8 cellular contexts compared by ENCODE assay signal in the genomic region with DNA sequence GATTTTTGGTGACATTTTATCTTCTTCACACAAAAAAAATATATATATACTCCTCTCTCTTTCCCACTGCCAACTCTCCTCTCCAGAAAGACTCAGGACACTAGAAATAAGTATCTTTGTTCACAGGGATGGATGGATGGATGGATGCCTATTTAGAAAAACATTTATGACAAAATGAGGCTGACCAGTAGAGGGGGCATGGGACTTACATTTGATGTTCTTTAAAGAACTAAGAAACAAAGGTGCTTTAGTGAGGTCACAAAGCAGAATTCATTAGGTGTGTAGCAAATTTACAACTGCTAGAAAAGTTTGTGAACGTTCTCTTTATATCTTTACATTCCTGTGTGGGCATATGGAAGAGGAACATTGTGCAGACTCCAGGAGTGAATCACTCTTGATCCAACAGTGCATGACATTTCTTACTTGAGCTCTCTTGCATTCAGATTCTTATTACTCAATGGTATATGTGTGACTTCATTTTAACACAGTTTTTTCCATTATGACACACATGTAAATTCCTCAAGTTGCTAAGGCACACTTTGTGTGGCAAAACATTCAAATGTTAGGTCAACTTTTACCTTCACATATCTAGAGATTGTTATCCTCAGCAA. TPM values are rescaled to one million over a fixed set of nuclear protein-coding genes. Genes with fewer than 3 reads are reported as not detected.
DNase-seq lines count a peak whose midpoint lies in the region; ATAC-seq, FAIRE-seq and TF ChIP-seq lines count a peak whose summit lies in the region.

No MANE protein-coding gene starts in this region.

- H3K4me1 ChIP-seq in psoas muscle: no peaks in the 10 kb centered on the region

- ATAC-seq in psoas muscle: peak in 2 of 4 donors; percentile 68 to 71
- ATAC-seq in GM18858 (IDR thresholded peaks at IDR 0.05; ENCODE audit: unreplicated experiment): no peak
- ATAC-seq in HG03039 (IDR thresholded peaks at IDR 0.05; ENCODE audit: unreplicated experiment): no peak

- peak overlapping the region in 1 of 7 donors; percentile 31 for H3K27ac Mint-ChIP-seq in CD14-positive monocyte
- no peak overlapping the region for H3K27ac Mint-ChIP-seq in activated CD4-positive, alpha-beta T cell treated with anti-CD3 and anti-CD28 coated beads, Interleukin-2, amount 10 ng/mL, durations not matched to agents 7 days and 5 days

- no peak overlapping the region for H3K4me3 Mint-ChIP-seq in CD14-positive monocyte
- no peak overlapping the region for H3K4me3 Mint-ChIP-seq in activated CD4-positive, alpha-beta T cell treated with anti-CD3 and anti-CD28 coated beads, Interleukin-2, amount 10 ng/mL, durations not matched to agents 7 days and 5 days

- 15 to 26% (median 16%) methylated on average over 1 of the region's 1 CpG for WGBS in psoas muscle, 3 donors

- no peaks in the 10 kb centered on the region for H3K9me3 ChIP-seq in psoas muscle

- no peaks in the 10 kb centered on the region for H3K36me3 Mint-ChIP-seq in CD14-positive monocyte
- no peaks in the 10 kb centered on the region for H3K36me3 Mint-ChIP-seq in activated CD4-positive, alpha-beta T cell treated with anti-CD3 and anti-CD28 coated beads, Interleukin-2, amount 10 ng/mL, durations not matched to agents 7 days and 5 days (ENCODE audit: low read depth)

- CTCF ChIA-PET in activated CD4-positive, alpha-beta T cell treated with anti-CD3 and anti-CD28 coated beads, Interleukin-2, amount 10 ng/mL, durations not matched to agents 7 days and 5 days (lab: Charles Lee): interaction anchor here (0.8 kb wide), 1 partner anchor 24 kb away, joined by 3 read pairs; no protein-coding TSS in a partner anchor

- H3K27me3 Mint-ChIP-seq in CD14-positive monocyte (ENCODE audit: low read depth in 3 of 3): peaks cover 0 to 2% (median 0%) of the 10 kb centered on the region in 3 donors
- H3K27me3 Mint-ChIP-seq in activated CD4-positive, alpha-beta T cell treated with anti-CD3 and anti-CD28 coated beads, Interleukin-2, amount 10 ng/mL, durations not matched to agents 7 days and 5 days: peaks cover 7% of the 10 kb centered on the region

- intact Hi-C loops in CD14-positive monocyte (cut with micrococcal nuclease): loop anchor here in 1 of 2 donors (5.0 kb wide), 1 partner anchor 191 kb away; no protein-coding TSS in a partner anchor
- intact Hi-C loops in psoas muscle (cut with DNase I): loop anchor here (5.0 kb wide), 2 partner anchors 191 to 256 kb away; no protein-coding TSS in a partner anchor

- TF ChIP-seq CTCF in CD14-positive monocyte (IDR thresholded peaks at IDR 0.05): peak; percentile 68
- TF ChIP-seq CTCF in fibroblast of pulmonary artery (IDR thresholded peaks at IDR 0.05; ENCODE audit: low read length, missing control alignments): peak; percentile 66
- peak; percentile 55 for TF ChIP-seq CTCF in psoas muscle (IDR thresholded peaks at IDR 0.05)

- peaks cover 0 to 1% (median 0%) of the 10 kb centered on the region in 7 donors for H3K9me3 Mint-ChIP-seq in CD14-positive monocyte
- H3K9me3 Mint-ChIP-seq in activated CD4-positive, alpha-beta T cell treated with anti-CD3 and anti-CD28 coated beads, Interleukin-2, amount 10 ng/mL, durations not matched to agents 7 days and 5 days: no peaks in the 10 kb centered on the region

- POLR2A ChIA-PET in activated CD4-positive, alpha-beta T cell treated with anti-CD3 and anti-CD28 coated beads, Interleukin-2, amount 10 ng/mL, durations not matched to agents 7 days and 5 days (lab: Charles Lee): no interaction called here

- DNase-seq in CD14-positive monocyte (ENCODE audit: low spot score) (no peak), GM18507 (ENCODE audit: extremely low spot score, insufficient read length, low read depth) (no peak), NCI-H2171 treated with DMSO at 0.1 percent for 48 hours (lab: John Stamatoyannopoulos, UW) (peak; percentile 53), fibroblast of pulmonary artery (ENCODE audit: low read depth) (peak; percentile 72), psoas muscle (no peak)
- DNase-seq in activated CD4-positive, alpha-beta T cell treated with anti-CD3 and anti-CD28 coated beads, Interleukin-2, amount 10 ng/mL, durations not matched to agents 7 days and 5 days: peak; percentile 67

- H3K4me3 ChIP-seq in fibroblast of pulmonary artery (replicated peaks; ENCODE audit: low read depth, low read length) (no peak overlapping the region), psoas muscle (no peak overlapping the region)

- H3K27ac ChIP-seq in psoas muscle: no peak overlapping the region

- peaks cover 9% of the 10 kb centered on the region for H3K4me1 Mint-ChIP-seq in CD14-positive monocyte
- no peaks in the 10 kb centered on the region for H3K4me1 Mint-ChIP-seq in activated CD4-positive, alpha-beta T cell treated with anti-CD3 and anti-CD28 coated beads, Interleukin-2, amount 10 ng/mL, durations not matched to agents 7 days and 5 days

- peak; percentile 76 for FAIRE-seq in GM18507 (lab: Jason Lieb, UNC)

- no peaks in the 10 kb centered on the region for H3K27me3 ChIP-seq in psoas muscle (ENCODE audit: insufficient read depth in 3 of 3, low read length in 2 of 3)

- H3K36me3 ChIP-seq in psoas muscle (ENCODE audit: insufficient read depth in 1 of 2, low read depth in 1 of 2): no peaks in the 10 kb centered on the region

RNA-seq across cellular contexts. Expression of a gene that starts 15.8 kb away (rescaled TPM):
- polyA plus RNA-seq in CD14-positive monocyte: under 1 TPM; 0.16 to 0.23 TPM
- 1 to 10 TPM; 8.2 to 9.6 TPM for total RNA-seq in activated CD4-positive, alpha-beta T cell treated with anti-CD3 and anti-CD28 coated beads, Interleukin-2, amount 10 ng/mL, durations not matched to agents 7 days and 5 days
- total RNA-seq in psoas muscle: 10 to 100 TPM; 20.5 to 69.6 (median 34.9) TPM
- 10 to 100 TPM in 2 of 3 donors, 1 to 10 TPM in 1; 9.0 to 30.4 (median 26.6) TPM for polyA plus RNA-seq in psoas muscle

RNA-seq across cellular contexts. Expression of a gene that starts 45.9 kb away (rescaled TPM):
- polyA plus RNA-seq in CD14-positive monocyte (not detected), psoas muscle (1 to 10 TPM in 2 of 3 donors, under 1 TPM in 1; 0.60 to 8.4 (median 6.3) TPM)
- under 1 TPM; 0.71 to 0.89 TPM for total RNA-seq in activated CD4-positive, alpha-beta T cell treated with anti-CD3 and anti-CD28 coated beads, Interleukin-2, amount 10 ng/mL, durations not matched to agents 7 days and 5 days
- total RNA-seq in psoas muscle: 10 to 100 TPM in 1 of 4 donors, 1 to 10 TPM in 3; 3.3 to 12.6 (median 8.1) TPM

Comparison
In these comparisons a context has a peak if more than half of its experiments do, and no peak if none do; other contexts are left out.
1. DNase-seq: peak in NCI-H2171 treated with DMSO at 0.1 percent for 48 hours (single experiment), activated CD4-positive, alpha-beta T cell treated with anti-CD3 and anti-CD28 coated beads, Interleukin-2, amount 10 ng/mL, durations not matched to agents 7 days and 5 days (single experiment) and fibroblast of pulmonary artery (single experiment); none in CD14-positive monocyte (single experiment), GM18507 (single experiment) and psoas muscle (0 of 2).
2. Peak in every context shown above with its lines, with median percentiles within 50 percentile points of each other: CTCF ChIP-seq.